10 cellular contexts compared by ENCODE assay signal in genomic region chr20:19552144-19552895, GRCh38.
DNase-seq lines count a peak whose midpoint lies in the region; ATAC-seq and TF ChIP-seq lines count a peak whose summit lies in the region.
"Had no signal": no experiment of that assay in that cellular context is flagged by ENCODE, and none has a peak within 500 bp of the region (broad histone marks: within the 10 kb centered on the region; RNA-seq: fewer than 3 reads in every experiment).

No MANE protein-coding gene starts in this region.

- H4K5ac ChIP-seq in IMR-90 (ENCODE audit: low read depth, low read length), result no peak overlapping the region

- WGBS in IMR-90 (ENCODE audit: extremely low coverage in 2 of 2, insufficient read length in 1 of 2), 2 experiments, result no CpG with 5 or more reads among the region's 4 CpGs
- WGBS in sigmoid colon, 2 donors, result 64 to 80% methylated on average over 4 of the region's 4 CpGs

- no peak overlapping the region for H3K27ac ChIP-seq in IMR-90 (ENCODE audit: insufficient read depth, low read length)
- peak overlapping the region in 2 of 4 donors; percentile 15 to 34 for H3K27ac ChIP-seq in sigmoid colon
- H3K27ac ChIP-seq: PC-9 had no signal

- no peak overlapping the region for H3K14ac ChIP-seq in IMR-90 (replicated peaks; ENCODE audit: low read depth, low read length)

- no peak overlapping the region for H3K18ac ChIP-seq in IMR-90 (ENCODE audit: low read depth, low read length)

- no peak for TF ChIP-seq POLR2A in IMR-90 (IDR thresholded peaks at IDR 0.05; ENCODE audit: low read depth, low read length)
- TF ChIP-seq POLR2A in sigmoid colon (IDR thresholded peaks at IDR 0.05), result no peak

- H2AK5ac ChIP-seq in IMR-90 (ENCODE audit: low read depth, low read length), result no peak overlapping the region

- intact Hi-C loops in IMR-90 (cut with micrococcal nuclease), result no loop called here
- intact Hi-C loops in sigmoid colon (cut with DNase I), result no loop called here

- H4K20me1 ChIP-seq in IMR-90 (ENCODE audit: insufficient read depth, low read length), result no peaks in the 10 kb centered on the region

- in situ Hi-C loops in IMR-90 (cut with MboI; ENCODE audit: low sequenced_read_pairs), result no loop called here

- no peak overlapping the region for H2BK15ac ChIP-seq in IMR-90 (ENCODE audit: low read depth, low read length)

- H3K4me3 Mint-ChIP-seq in natural killer cell treated with Interleukin-12 subunit alpha and Interleukin-12 subunit beta and Interleukin-15 and Interleukin-18, amount 100 ng/mL, for 72 hours, result no peak overlapping the region
- H3K4me3 Mint-ChIP-seq: activated CD4-positive, alpha-beta T cell treated with anti-CD3 and anti-CD28 coated beads, Interleukin-2, amount 10 ng/mL, durations not matched to agents 7 days and 5 days had no signal

- no peaks in the 10 kb centered on the region for H3K79me1 ChIP-seq in IMR-90 (ENCODE audit: low read depth in 1 of 2, low read length in 2 of 2)

- dilution Hi-C loops in IMR-90 (cut with HindIII; ENCODE audit: low sequenced_read_pairs, unreplicated experiment), result no loop called here

- POLR2A ChIA-PET in IMR-90 (lab: Charles Lee; ENCODE audit: unreplicated experiment), result no interaction called here

- no peak overlapping the region for H4K8ac ChIP-seq in IMR-90 (ENCODE audit: low read depth in 2 of 2, low read length in 2 of 2)

- ATAC-seq in IMR-90 (ENCODE audit: low read depth), result peak; percentile 37; the same call in 1 of the 2 replicates
- no peak for ATAC-seq in natural killer cell treated with Interleukin-12 subunit alpha and Interleukin-12 subunit beta and Interleukin-15 and Interleukin-18, amount 100 ng/mL, for 72 hours
- no peak for ATAC-seq in GM18861 (IDR thresholded peaks at IDR 0.05; ENCODE audit: unreplicated experiment)

- no peak overlapping the region for H2BK120ac ChIP-seq in IMR-90 (ENCODE audit: low read depth, low read length)

- CTCF ChIA-PET in IMR-90 (lab: Yijun Ruan, JAX), result no interaction called here

- no peak overlapping the region for H2BK5ac ChIP-seq in IMR-90 (ENCODE audit: low read depth, low read length, poor library complexity, severe bottlenecking)

- no TSS peak for BruUV-seq in IMR-90 (replicated peaks; lab: Mats Ljungman, UMichigan)

- no peak overlapping the region for H3K9ac ChIP-seq in IMR-90 (ENCODE audit: low read depth, low read length)

- H3K4me1 ChIP-seq in IMR-90 (ENCODE audit: control insufficient read depth, insufficient read depth, low read length), result no peaks in the 10 kb centered on the region
- peaks cover 0 to 4% (median 0%) of the 10 kb centered on the region in 4 donors for H3K4me1 ChIP-seq in sigmoid colon

- no peaks in the 10 kb centered on the region for H3K9me3 ChIP-seq in IMR-90 (ENCODE audit: control insufficient read depth, insufficient read depth, low read length)
- no peaks in the 10 kb centered on the region for H3K9me3 ChIP-seq in sigmoid colon

- H3K27ac Mint-ChIP-seq in natural killer cell treated with Interleukin-12 subunit alpha and Interleukin-12 subunit beta and Interleukin-15 and Interleukin-18, amount 100 ng/mL, for 72 hours, result no peak overlapping the region
- H3K27ac Mint-ChIP-seq: activated CD4-positive, alpha-beta T cell treated with anti-CD3 and anti-CD28 coated beads, Interleukin-2, amount 10 ng/mL, durations not matched to agents 7 days and 5 days had no signal

- H2BK20ac ChIP-seq in IMR-90 (ENCODE audit: low read depth, low read length), result no peak overlapping the region

- no peak for TF ChIP-seq EP300 in sigmoid colon (IDR thresholded peaks at IDR 0.05)

- no peaks in the 10 kb centered on the region for H3K27me3 ChIP-seq in IMR-90 (ENCODE audit: control insufficient read depth, insufficient read depth, low read length)
- H3K27me3 ChIP-seq in sigmoid colon, result no peaks in the 10 kb centered on the region

- H3K56ac ChIP-seq in IMR-90 (ENCODE audit: extremely low read depth, insufficient read depth, low read length), result no peak overlapping the region

- DNase-seq in IMR-90 (peak; percentile 3), SW480 (ENCODE audit: low spot score) (peak; percentile 48), iPS-NIHi11 (ENCODE audit: low spot score) (peak; percentile 82), sigmoid colon (peak; percentile 77)
- no peak for DNase-seq in stimulated activated CD4-positive, alpha-beta T cell treated with anti-CD3 and anti-CD28 coated beads, Interleukin-2, amount 100 ng/mL, for 48 hours
- no peak for DNase-seq in natural killer cell treated with Interleukin-12 subunit alpha and Interleukin-12 subunit beta and Interleukin-15 and Interleukin-18, amount 100 ng/mL, for 72 hours (ENCODE audit: low spot score)
- DNase-seq: activated CD4-positive, alpha-beta T cell treated with anti-CD3 and anti-CD28 coated beads, Interleukin-2, amount 10 ng/mL, durations not matched to agents 7 days and 5 days; KBM-7; PC-9 had no signal

- no peak overlapping the region for H3K4me3 ChIP-seq in IMR-90 (ENCODE audit: insufficient read depth, low read depth, low read length)
- H3K4me3 ChIP-seq in sigmoid colon, result no peak overlapping the region
- H3K4me3 ChIP-seq: PC-9 had no signal

- H3K4me2 ChIP-seq in IMR-90 (ENCODE audit: low read depth, low read length), result no peak overlapping the region
- H3K4me2 ChIP-seq: PC-9 had no signal

- no peaks in the 10 kb centered on the region for H3K9me3 Mint-ChIP-seq in natural killer cell treated with Interleukin-12 subunit alpha and Interleukin-12 subunit beta and Interleukin-15 and Interleukin-18, amount 100 ng/mL, for 72 hours
- H3K9me3 Mint-ChIP-seq: activated CD4-positive, alpha-beta T cell treated with anti-CD3 and anti-CD28 coated beads, Interleukin-2, amount 10 ng/mL, durations not matched to agents 7 days and 5 days had no signal

- TF ChIP-seq CTCF in IMR-90 (conservative IDR thresholded peaks at IDR 0.05; ENCODE audit: low read depth, low read length) (no peak), sigmoid colon (IDR thresholded peaks at IDR 0.05) (no peak)

- peaks cover 3 to 8% of the 10 kb centered on the region in 2 donors for H3K27me3 Mint-ChIP-seq in natural killer cell treated with Interleukin-12 subunit alpha and Interleukin-12 subunit beta and Interleukin-15 and Interleukin-18, amount 100 ng/mL, for 72 hours
- H3K27me3 Mint-ChIP-seq: activated CD4-positive, alpha-beta T cell treated with anti-CD3 and anti-CD28 coated beads, Interleukin-2, amount 10 ng/mL, durations not matched to agents 7 days and 5 days had no signal

- H3K36me3 ChIP-seq in IMR-90 (ENCODE audit: control insufficient read depth, insufficient read depth, low read length) (no peaks in the 10 kb centered on the region), sigmoid colon (no peaks in the 10 kb centered on the region)

- no peaks in the 10 kb centered on the region for H3K36me3 Mint-ChIP-seq in natural killer cell treated with Interleukin-12 subunit alpha and Interleukin-12 subunit beta and Interleukin-15 and Interleukin-18, amount 100 ng/mL, for 72 hours

- no peak overlapping the region for H4K91ac ChIP-seq in IMR-90 (ENCODE audit: insufficient read depth, low read depth, low read length)

- H3K4me1 Mint-ChIP-seq in natural killer cell treated with Interleukin-12 subunit alpha and Interleukin-12 subunit beta and Interleukin-15 and Interleukin-18, amount 100 ng/mL, for 72 hours (ENCODE audit: low read depth in 2 of 2), result peaks cover 0 to 3% of the 10 kb centered on the region in 2 donors
- H3K4me1 Mint-ChIP-seq: activated CD4-positive, alpha-beta T cell treated with anti-CD3 and anti-CD28 coated beads, Interleukin-2, amount 10 ng/mL, durations not matched to agents 7 days and 5 days had no signal

- no peaks in the 10 kb centered on the region for H3K9me1 ChIP-seq in IMR-90 (ENCODE audit: insufficient read depth, low read length)

- H2AFZ ChIP-seq in IMR-90 (replicated peaks; ENCODE audit: low read length, poor library complexity), result no peak overlapping the region
- H2AFZ ChIP-seq: PC-9 had no signal

- no peak overlapping the region for H2AK9ac ChIP-seq in IMR-90 (replicated peaks; ENCODE audit: low read depth, low read length, poor library complexity)

- no peak overlapping the region for H3K4ac ChIP-seq in IMR-90 (ENCODE audit: low read depth, low read length)

- TF ChIP-seq RAD21 in IMR-90 (IDR thresholded peaks at IDR 0.05; ENCODE audit: low read length), result no peak

- no peak overlapping the region for H3K23ac ChIP-seq in IMR-90 (ENCODE audit: low read depth, low read length)

TF ChIP-seq in IMR-90, 13 proteins besides CTCF, POLR2A, EP300 and RAD21:
- no peak for TF ChIP-seq ELK1 (IDR thresholded peaks at IDR 0.05; ENCODE audit: borderline replicate concordance, low read depth, low read length)
- TF ChIP-seq RFX5 (IDR thresholded peaks at IDR 0.05; ENCODE audit: low read depth, low read length), result no peak
- TF ChIP-seq MAFK (IDR thresholded peaks at IDR 0.05; ENCODE audit: low read depth, low read length), result no peak
- TF ChIP-seq MAZ (IDR thresholded peaks at IDR 0.05; ENCODE audit: borderline replicate concordance, low read depth, low read length), result no peak
- TF ChIP-seq NFE2L2 (IDR thresholded peaks at IDR 0.05; ENCODE audit: low read depth, low read length), result no peak
- no peak for TF ChIP-seq SMC3 (IDR thresholded peaks at IDR 0.05; ENCODE audit: low read depth, low read length)
- no peak for TF ChIP-seq FOS (IDR thresholded peaks at IDR 0.05; ENCODE audit: low read depth, low read length)
- TF ChIP-seq MXI1 (IDR thresholded peaks at IDR 0.05; ENCODE audit: borderline replicate concordance, low read depth, low read length), result no peak
- TF ChIP-seq CHD1 (IDR thresholded peaks at IDR 0.05; ENCODE audit: low read depth, low read length), result no peak
- no peak for TF ChIP-seq CEBPB (IDR thresholded peaks at IDR 0.05; ENCODE audit: low read depth, low read length)
- no peak for TF ChIP-seq BHLHE40 (IDR thresholded peaks at IDR 0.05; ENCODE audit: low read depth, low read length)
- TF ChIP-seq RCOR1 (IDR thresholded peaks at IDR 0.05; ENCODE audit: insufficient replicate concordance, low read length), result no peak
- no peak for TF ChIP-seq USF2 (IDR thresholded peaks at IDR 0.05; ENCODE audit: low read depth, low read length)
TF ChIP-seq in IMR-90: peak in this region for 0.

Comparison
In these comparisons a context has a peak if more than half of its experiments do, and no peak if none do; other contexts are left out.
1. DNase-seq: peak in IMR-90 (single experiment), SW480 (single experiment), iPS-NIHi11 (single experiment) and sigmoid colon (single experiment); none in stimulated activated CD4-positive, alpha-beta T cell treated with anti-CD3 and anti-CD28 coated beads, Interleukin-2, amount 100 ng/mL, for 48 hours (0 of 2) and natural killer cell treated with Interleukin-12 subunit alpha and Interleukin-12 subunit beta and Interleukin-15 and Interleukin-18, amount 100 ng/mL, for 72 hours (single experiment).